ENCODE assay signal across 1 cellular context in genomic region chr14:106286697-106287290, GRCh38.
TF ChIP-seq lines count a peak whose summit lies in the region.

No MANE protein-coding gene starts in this region.

TF ChIP-seq in GM12878, 131 proteins besides CTCF, POLR2A, EP300 and RAD21 (continued from another document):
- no peak for TF ChIP-seq SMAD1 (IDR thresholded peaks at IDR 0.05; ENCODE audit: low read depth, partially characterized antibody)
- TF ChIP-seq USF1 (IDR thresholded peaks at IDR 0.05; ENCODE audit: borderline replicate concordance, extremely low read length, insufficient read depth, low read depth, low read length), result no peak
- TF ChIP-seq, protein P1, sequence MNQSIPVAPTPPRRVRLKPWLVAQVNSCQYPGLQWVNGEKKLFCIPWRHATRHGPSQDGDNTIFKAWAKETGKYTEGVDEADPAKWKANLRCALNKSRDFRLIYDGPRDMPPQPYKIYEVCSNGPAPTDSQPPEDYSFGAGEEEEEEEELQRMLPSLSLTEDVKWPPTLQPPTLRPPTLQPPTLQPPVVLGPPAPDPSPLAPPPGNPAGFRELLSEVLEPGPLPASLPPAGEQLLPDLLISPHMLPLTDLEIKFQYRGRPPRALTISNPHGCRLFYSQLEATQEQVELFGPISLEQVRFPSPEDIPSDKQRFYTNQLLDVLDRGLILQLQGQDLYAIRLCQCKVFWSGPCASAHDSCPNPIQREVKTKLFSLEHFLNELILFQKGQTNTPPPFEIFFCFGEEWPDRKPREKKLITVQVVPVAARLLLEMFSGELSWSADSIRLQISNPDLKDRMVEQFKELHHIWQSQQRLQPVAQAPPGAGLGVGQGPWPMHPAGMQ (IDR thresholded peaks at IDR 0.05; ENCODE audit: borderline replicate concordance), result no peak
